In the genomic region with DNA sequence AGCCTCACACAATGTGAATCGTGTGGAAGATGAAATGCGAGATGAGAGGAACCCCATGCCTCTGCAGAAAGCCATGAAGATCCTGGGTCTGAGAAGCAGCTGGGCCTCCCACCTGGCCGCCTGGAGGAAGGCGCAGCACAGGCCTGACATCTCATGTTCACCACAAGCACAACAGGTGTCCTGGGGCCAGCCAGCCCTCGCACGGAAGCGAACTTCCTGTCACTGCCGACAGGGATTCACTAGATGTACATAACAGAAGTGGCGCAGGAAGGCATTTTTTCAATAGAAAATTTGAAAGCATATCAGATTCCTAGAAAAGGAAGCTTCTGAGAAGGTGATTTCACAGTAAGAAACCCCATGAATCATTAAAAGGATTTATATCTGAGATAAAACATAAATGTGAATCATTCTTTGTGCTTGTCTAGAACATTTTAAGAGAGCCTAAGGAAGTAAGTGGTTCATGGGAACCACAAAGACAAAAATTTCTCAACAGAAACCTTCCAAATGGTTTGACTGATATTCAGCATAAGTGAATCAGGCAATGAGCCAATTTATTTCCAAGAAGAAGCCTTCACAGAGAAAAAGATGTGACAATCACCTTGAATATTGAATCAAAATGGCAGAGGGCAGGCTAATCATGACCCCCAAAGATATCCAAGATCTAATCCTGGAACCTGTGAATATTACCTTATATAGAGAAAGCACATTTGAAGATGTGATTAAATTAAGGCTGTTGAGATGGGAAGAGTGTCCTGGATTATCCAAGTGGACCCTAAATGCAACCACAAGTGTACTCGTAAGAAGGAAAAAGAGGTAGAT, we compare ENCODE assay signal across 8 cellular contexts.
A peak's percentile ranks its signal among the peaks of the same experiment; 100 is the strongest.
DNase-seq lines count a peak whose midpoint lies in the region; ATAC-seq and TF ChIP-seq lines count a peak whose summit lies in the region.

No MANE protein-coding gene starts in this region.

- H2BK5ac ChIP-seq in trophoblast cell (ENCODE audit: low read depth, low read length, poor library complexity), result no peak overlapping the region

- H4K8ac ChIP-seq in trophoblast cell (ENCODE audit: low read depth, low read length), result no peak overlapping the region

- no peak overlapping the region for H3K4ac ChIP-seq in trophoblast cell (ENCODE audit: low read depth, low read length)

- H3K23ac ChIP-seq in trophoblast cell (ENCODE audit: low read length), result no peak overlapping the region

- H2AFZ ChIP-seq in SK-N-SH (ENCODE audit: low read depth) (0 out of 2 replicates have a peak overlapping the region, but pooled peaks have one; percentile 22), trophoblast cell (ENCODE audit: insufficient read depth, low read length, poor library complexity) (no peak overlapping the region)

- H3K18ac ChIP-seq in trophoblast cell (ENCODE audit: low read length), result no peak overlapping the region

- H3K9me3 ChIP-seq in SK-N-SH (no peaks in the 10 kb centered on the region), trophoblast cell (ENCODE audit: insufficient read depth, low read depth, low read length) (no peaks in the 10 kb centered on the region)

- peak; percentile 99 for ATAC-seq in GM19023 (IDR thresholded peaks at IDR 0.05; ENCODE audit: unreplicated experiment)
- ATAC-seq in HG02981 (IDR thresholded peaks at IDR 0.05; ENCODE audit: unreplicated experiment), result peak; percentile 98

- H3K27ac ChIP-seq in SK-N-SH (ENCODE audit: low read depth in 2 of 2, low read length in 1 of 2) (peak overlapping the region in 1 of 2 experiments; percentile 28; a peak in 2 of 4 replicates), trophoblast cell (ENCODE audit: low read depth, low read length) (no peak overlapping the region)

- H3K27ac Mint-ChIP-seq in activated naive CD4-positive, alpha-beta T cell treated with anti-CD3 and anti-CD28 coated beads, Interleukin-2, amount 10 ng/mL, durations not matched to agents 7 days and 5 days, result peak overlapping the region; percentile 91

- peaks cover 30% of the 10 kb centered on the region for H3K9me3 Mint-ChIP-seq in activated naive CD4-positive, alpha-beta T cell treated with anti-CD3 and anti-CD28 coated beads, Interleukin-2, amount 10 ng/mL, durations not matched to agents 7 days and 5 days

- H4K12ac ChIP-seq in trophoblast cell (ENCODE audit: low read depth, low read length), result no peak overlapping the region

- H3K4me2 ChIP-seq in SK-N-SH (no peak overlapping the region), trophoblast cell (ENCODE audit: low read length) (no peak overlapping the region)

- DNase-seq in SK-N-SH (no peak), SK-N-DZ (ENCODE audit: low spot score) (no peak), DMS79 treated with DMSO at 0.1 percent for 48 hours (lab: John Stamatoyannopoulos, UW) (no peak), trophoblast cell (no peak)
- peak; percentile 92 for DNase-seq in activated naive CD4-positive, alpha-beta T cell treated with anti-CD3 and anti-CD28 coated beads, Interleukin-2, amount 10 ng/mL, durations not matched to agents 7 days and 5 days
- DNase-seq in stimulated activated CD4-positive, alpha-beta T cell treated with anti-CD3 and anti-CD28 coated beads, Interleukin-1b, Interleukin-23, amount 100 ng/mL, for 24 hours (ENCODE audit: low read depth in 4 of 4, low spot score in 1 of 4), result peak; percentile 34 to 79 (median 54)

- no peaks in the 10 kb centered on the region for H3K79me1 ChIP-seq in trophoblast cell (ENCODE audit: low read length)

- TF ChIP-seq RAD21 in SK-N-SH (IDR thresholded peaks at IDR 0.05; ENCODE audit: low read length), result no peak

- no peak overlapping the region for H2BK120ac ChIP-seq in trophoblast cell (ENCODE audit: insufficient read depth, low read length, poor library complexity)

- H3K9ac ChIP-seq in SK-N-SH, result no peak overlapping the region
- H3K9ac ChIP-seq in trophoblast cell (ENCODE audit: low read length), result no peak overlapping the region

- 89% methylated on average over 10 of the region's 10 CpGs for WGBS in SK-N-SH (ENCODE audit: low lambda C conversion rate)
- WGBS in trophoblast cell (ENCODE audit: extremely low coverage, insufficient coverage, insufficient read length), result no CpG with 5 or more reads among the region's 10 CpGs

- TF ChIP-seq EP300 in SK-N-SH (IDR thresholded peaks at IDR 0.05; ENCODE audit: borderline replicate concordance in 1 of 2, low read depth in 1 of 2, low read length in 1 of 2), result no peak

- no peaks in the 10 kb centered on the region for H3K27me3 ChIP-seq in SK-N-SH (ENCODE audit: insufficient read depth)
- H3K27me3 ChIP-seq in trophoblast cell (ENCODE audit: insufficient read depth, low read length), result no peaks in the 10 kb centered on the region

- no peaks in the 10 kb centered on the region for H3F3A ChIP-seq in SK-N-SH (replicated peaks; ENCODE audit: insufficient read depth)

- H3K36me3 ChIP-seq in SK-N-SH (replicated peaks in 1 of 2; ENCODE audit: control insufficient read depth in 1 of 2, insufficient read depth in 2 of 2, low read length in 1 of 2) (no peaks in the 10 kb centered on the region), trophoblast cell (ENCODE audit: control insufficient read depth in 1 of 2, insufficient read depth in 2 of 2, low read length in 2 of 2) (no peaks in the 10 kb centered on the region)

- no peaks in the 10 kb centered on the region for H3K79me2 ChIP-seq in SK-N-SH (ENCODE audit: insufficient read depth)
- no peaks in the 10 kb centered on the region for H3K79me2 ChIP-seq in trophoblast cell (ENCODE audit: control insufficient read depth, insufficient read depth, low read length, poor library complexity)

- H2AK5ac ChIP-seq in trophoblast cell (ENCODE audit: low read length), result no peak overlapping the region

- no peaks in the 10 kb centered on the region for H3K9me2 ChIP-seq in SK-N-SH

- H4K20me1 ChIP-seq in SK-N-SH (ENCODE audit: insufficient read depth), result no peaks in the 10 kb centered on the region

- peaks cover 6 to 7% of the 10 kb centered on the region in 2 experiments; a peak in 2 of 4 replicates for H3K4me1 ChIP-seq in SK-N-SH (ENCODE audit: control insufficient read depth in 1 of 2, insufficient read depth in 2 of 2, low read depth in 1 of 2, low read length in 1 of 2)
- peaks cover 0 to 3% of the 10 kb centered on the region in 2 experiments for H3K4me1 ChIP-seq in trophoblast cell (ENCODE audit: control insufficient read depth in 1 of 2, insufficient read depth in 2 of 2, low read length in 2 of 2)

- peaks cover 59% of the 10 kb centered on the region for H3K4me1 Mint-ChIP-seq in activated naive CD4-positive, alpha-beta T cell treated with anti-CD3 and anti-CD28 coated beads, Interleukin-2, amount 10 ng/mL, durations not matched to agents 7 days and 5 days

- no peak overlapping the region for H3K4me3 ChIP-seq in SK-N-SH (ENCODE audit: low read depth in 2 of 2, low read length in 1 of 2)
- H3K4me3 ChIP-seq in trophoblast cell (ENCODE audit: low read depth, low read length), result no peak overlapping the region

- H3K14ac ChIP-seq in trophoblast cell (ENCODE audit: low read length), result no peak overlapping the region

- H2BK12ac ChIP-seq in trophoblast cell (ENCODE audit: low read length), result no peak overlapping the region

- POLR2A ChIA-PET in SK-N-SH (lab: Yijun Ruan, JAX), result no interaction called here

- peaks cover 51% of the 10 kb centered on the region for H3K36me3 Mint-ChIP-seq in activated naive CD4-positive, alpha-beta T cell treated with anti-CD3 and anti-CD28 coated beads, Interleukin-2, amount 10 ng/mL, durations not matched to agents 7 days and 5 days

- no peak overlapping the region for H4K91ac ChIP-seq in trophoblast cell (ENCODE audit: low read depth, low read length)

- peak overlapping the region; percentile 10 for H3K4me3 Mint-ChIP-seq in activated naive CD4-positive, alpha-beta T cell treated with anti-CD3 and anti-CD28 coated beads, Interleukin-2, amount 10 ng/mL, durations not matched to agents 7 days and 5 days

- H3K27me3 Mint-ChIP-seq in activated naive CD4-positive, alpha-beta T cell treated with anti-CD3 and anti-CD28 coated beads, Interleukin-2, amount 10 ng/mL, durations not matched to agents 7 days and 5 days, result peaks cover 4% of the 10 kb centered on the region

- no peak for TF ChIP-seq CTCF in SK-N-SH (IDR thresholded peaks at IDR 0.05)

- CTCF ChIA-PET in SK-N-SH (lab: Yijun Ruan, JAX), result interaction anchor here (0.6 to 2.1 kb wide), 2 partner anchors 8 to 11 kb away, joined by 3 to 9 read pairs; no protein-coding TSS in a partner anchor
- CTCF ChIA-PET in activated naive CD4-positive, alpha-beta T cell treated with anti-CD3 and anti-CD28 coated beads, Interleukin-2, amount 10 ng/mL, durations not matched to agents 7 days and 5 days (lab: Charles Lee), result interaction anchor here (0.6 to 5.8 kb wide), 8 partner anchors 12 to 431 kb away, joined by 3 to 58 read pairs (median 10); no protein-coding TSS in a partner anchor

TF ChIP-seq in SK-N-SH, 30 proteins besides CTCF, POLR2A, EP300 and RAD21 (continues in another document):
- no peak for TF ChIP-seq MEF2A (IDR thresholded peaks at IDR 0.05; ENCODE audit: borderline replicate concordance, low read depth)
- TF ChIP-seq JUND (IDR thresholded peaks at IDR 0.05), result no peak
- TF ChIP-seq CHD2 (IDR thresholded peaks at IDR 0.05; ENCODE audit: low read length, partially characterized antibody), result no peak
- TF ChIP-seq MXI1 (IDR thresholded peaks at IDR 0.05; ENCODE audit: low read depth, low read length), result no peak
- TF ChIP-seq, protein P1, sequence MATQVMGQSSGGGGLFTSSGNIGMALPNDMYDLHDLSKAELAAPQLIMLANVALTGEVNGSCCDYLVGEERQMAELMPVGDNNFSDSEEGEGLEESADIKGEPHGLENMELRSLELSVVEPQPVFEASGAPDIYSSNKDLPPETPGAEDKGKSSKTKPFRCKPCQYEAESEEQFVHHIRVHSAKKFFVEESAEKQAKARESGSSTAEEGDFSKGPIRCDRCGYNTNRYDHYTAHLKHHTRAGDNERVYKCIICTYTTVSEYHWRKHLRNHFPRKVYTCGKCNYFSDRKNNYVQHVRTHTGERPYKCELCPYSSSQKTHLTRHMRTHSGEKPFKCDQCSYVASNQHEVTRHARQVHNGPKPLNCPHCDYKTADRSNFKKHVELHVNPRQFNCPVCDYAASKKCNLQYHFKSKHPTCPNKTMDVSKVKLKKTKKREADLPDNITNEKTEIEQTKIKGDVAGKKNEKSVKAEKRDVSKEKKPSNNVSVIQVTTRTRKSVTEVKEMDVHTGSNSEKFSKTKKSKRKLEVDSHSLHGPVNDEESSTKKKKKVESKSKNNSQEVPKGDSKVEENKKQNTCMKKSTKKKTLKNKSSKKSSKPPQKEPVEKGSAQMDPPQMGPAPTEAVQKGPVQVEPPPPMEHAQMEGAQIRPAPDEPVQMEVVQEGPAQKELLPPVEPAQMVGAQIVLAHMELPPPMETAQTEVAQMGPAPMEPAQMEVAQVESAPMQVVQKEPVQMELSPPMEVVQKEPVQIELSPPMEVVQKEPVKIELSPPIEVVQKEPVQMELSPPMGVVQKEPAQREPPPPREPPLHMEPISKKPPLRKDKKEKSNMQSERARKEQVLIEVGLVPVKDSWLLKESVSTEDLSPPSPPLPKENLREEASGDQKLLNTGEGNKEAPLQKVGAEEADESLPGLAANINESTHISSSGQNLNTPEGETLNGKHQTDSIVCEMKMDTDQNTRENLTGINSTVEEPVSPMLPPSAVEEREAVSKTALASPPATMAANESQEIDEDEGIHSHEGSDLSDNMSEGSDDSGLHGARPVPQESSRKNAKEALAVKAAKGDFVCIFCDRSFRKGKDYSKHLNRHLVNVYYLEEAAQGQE (IDR thresholded peaks at IDR 0.05; ENCODE audit: low read depth, low read length), result no peak

Comparison
In these comparisons a context has a peak if more than half of its experiments do, and no peak if none do; other contexts are left out.
1. DNase-seq: peak in activated naive CD4-positive, alpha-beta T cell treated with anti-CD3 and anti-CD28 coated beads, Interleukin-2, amount 10 ng/mL, durations not matched to agents 7 days and 5 days (single experiment) and stimulated activated CD4-positive, alpha-beta T cell treated with anti-CD3 and anti-CD28 coated beads, Interleukin-1b, Interleukin-23, amount 100 ng/mL, for 24 hours (4 of 4); none in SK-N-SH (single experiment), SK-N-DZ (single experiment), DMS79 treated with DMSO at 0.1 percent for 48 hours (single experiment) and trophoblast cell (0 of 2).